In the genomic region with DNA sequence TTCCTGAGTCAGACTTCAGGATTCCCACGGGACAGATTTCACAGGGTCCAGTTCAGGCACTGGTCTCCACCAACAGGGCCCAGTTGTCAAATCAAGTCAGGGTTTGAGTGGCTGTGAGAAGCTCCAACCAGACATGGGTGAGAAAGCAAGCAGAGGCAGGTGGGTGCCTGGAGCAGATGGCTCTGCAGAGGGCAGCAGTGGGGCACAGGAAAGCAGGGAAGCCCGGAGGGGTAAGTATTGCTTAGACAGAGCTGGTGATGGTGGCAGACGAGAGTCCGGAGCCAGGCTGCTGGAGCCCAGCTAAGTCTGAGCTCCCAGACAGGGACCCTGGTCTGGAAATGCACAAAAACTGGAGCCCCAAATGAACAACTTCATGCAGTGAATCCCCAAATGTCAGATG, we compare ENCODE assay signal across 9 cellular contexts. TPM values are rescaled to one million over a fixed set of nuclear protein-coding genes. Genes with fewer than 3 reads are reported as not detected.
A peak's percentile ranks its signal among the peaks of the same experiment; 100 is the strongest.
DNase-seq lines count a peak whose midpoint lies in the region; ATAC-seq, FAIRE-seq and TF ChIP-seq lines count a peak whose summit lies in the region.
"Had no signal": no experiment of that assay in that cellular context is flagged by ENCODE, and none has a peak within 500 bp of the region (broad histone marks: within the 10 kb centered on the region; RNA-seq: fewer than 3 reads in every experiment).

No MANE protein-coding gene starts in this region.

- no peak overlapping the region for H3K27ac Mint-ChIP-seq in activated T-cell treated with anti-CD3 and anti-CD28 coated beads, Interleukin-2, amount 50 U/mL, for 24 hours

- H3K4me1 Mint-ChIP-seq in activated T-cell treated with anti-CD3 and anti-CD28 coated beads, Interleukin-2, amount 50 U/mL, for 24 hours (ENCODE audit: low read depth), result peaks cover 22% of the 10 kb centered on the region
- peaks cover 11% of the 10 kb centered on the region for H3K4me1 Mint-ChIP-seq in activated T-cell treated with anti-CD3 and anti-CD28 coated beads, Interleukin-2, amount 50 U/mL, for 4 hours (ENCODE audit: low read depth)

- H3K9ac ChIP-seq in colonic mucosa (ENCODE audit: low read depth in 2 of 2, low read length in 2 of 2), result no peak overlapping the region

- H3K27me3 ChIP-seq in colonic mucosa (no peaks in the 10 kb centered on the region), pancreas (no peaks in the 10 kb centered on the region)

- no peak for FAIRE-seq in pancreas (lab: Jason Lieb, UNC)

- H3K9me3 ChIP-seq in colonic mucosa (no peaks in the 10 kb centered on the region), pancreas (no peaks in the 10 kb centered on the region)
- H3K9me3 ChIP-seq: thoracic aorta had no signal

- H3K36me3 ChIP-seq in colonic mucosa (no peaks in the 10 kb centered on the region), pancreas (no peaks in the 10 kb centered on the region)

- 11 to 26% methylated on average over 4 of the region's 4 CpGs for WGBS in pancreas, 2 donors

- peak; percentile 44 for DNase-seq in activated T-cell treated with anti-CD3 and anti-CD28 coated beads, Interleukin-2, amount 50 U/mL, for 24 hours
- DNase-seq in activated T-cell treated with anti-CD3 and anti-CD28 coated beads, Interleukin-2, amount 50 U/mL, for 4 hours, result no peak
- DNase-seq in NCI-H510A treated with DMSO at 0.1 percent for 48 hours (lab: John Stamatoyannopoulos, UW) (peak; percentile 32), colonic mucosa (peak; percentile 59), pancreas (peak in 5 of 6 donors; percentile 30 to 67 (median 51))

- H3K4me3 ChIP-seq in colonic mucosa (no peak overlapping the region), pancreas (no peak overlapping the region)
- H3K4me3 ChIP-seq: thoracic aorta had no signal

- H3K27me3 Mint-ChIP-seq in activated T-cell treated with anti-CD3 and anti-CD28 coated beads, Interleukin-2, amount 50 U/mL, for 24 hours, result peaks cover 5% of the 10 kb centered on the region
- H3K27me3 Mint-ChIP-seq in activated T-cell treated with anti-CD3 and anti-CD28 coated beads, Interleukin-2, amount 50 U/mL, for 4 hours (ENCODE audit: low read depth), result no peaks in the 10 kb centered on the region

- no peaks in the 10 kb centered on the region for H3K9me3 Mint-ChIP-seq in activated T-cell treated with anti-CD3 and anti-CD28 coated beads, Interleukin-2, amount 50 U/mL, for 24 hours
- no peaks in the 10 kb centered on the region for H3K9me3 Mint-ChIP-seq in activated T-cell treated with anti-CD3 and anti-CD28 coated beads, Interleukin-2, amount 50 U/mL, for 4 hours

- intact Hi-C loops in colonic mucosa (cut with DNase I), result loop anchor here (5.0 kb wide), 1 partner anchor 42 kb away; a partner anchor contains a TSS
- intact Hi-C loops in pancreas (cut with DNase I), result loop anchor here in 1 of 3 donors (10.0 kb wide), 2 partner anchors 220 to 330 kb away; no protein-coding TSS in a partner anchor

- H3K36me3 Mint-ChIP-seq in activated T-cell treated with anti-CD3 and anti-CD28 coated beads, Interleukin-2, amount 50 U/mL, for 24 hours (ENCODE audit: low read depth), result no peaks in the 10 kb centered on the region
- H3K36me3 Mint-ChIP-seq in activated T-cell treated with anti-CD3 and anti-CD28 coated beads, Interleukin-2, amount 50 U/mL, for 4 hours (ENCODE audit: insufficient read depth), result no peaks in the 10 kb centered on the region

- H3K4me1 ChIP-seq in colonic mucosa (peaks cover 3% of the 10 kb centered on the region), pancreas (peaks cover 0 to 4% (median 0%) of the 10 kb centered on the region in 3 donors)

- H3K4me3 Mint-ChIP-seq in activated T-cell treated with anti-CD3 and anti-CD28 coated beads, Interleukin-2, amount 50 U/mL, for 24 hours, result no peak overlapping the region
- H3K4me3 Mint-ChIP-seq in activated T-cell treated with anti-CD3 and anti-CD28 coated beads, Interleukin-2, amount 50 U/mL, for 4 hours, result no peak overlapping the region

- no peak for ATAC-seq in activated T-cell treated with anti-CD3 and anti-CD28 coated beads, Interleukin-2, amount 50 U/mL, for 4 hours
- peak; percentile 69 to 97 (median 92) for ATAC-seq in pancreas
- no peak for ATAC-seq in HG02642 (IDR thresholded peaks at IDR 0.05; ENCODE audit: poor library complexity, unreplicated experiment)
- no peak for ATAC-seq in GM18511 (IDR thresholded peaks at IDR 0.05; ENCODE audit: unreplicated experiment)
- no peak for ATAC-seq in HG03342 (IDR thresholded peaks at IDR 0.05; ENCODE audit: unreplicated experiment)

- H3K27ac ChIP-seq in colonic mucosa (no peak overlapping the region), pancreas (no peak overlapping the region)
- H3K27ac ChIP-seq: thoracic aorta had no signal

- TF ChIP-seq CTCF in colonic mucosa (IDR thresholded peaks at IDR 0.05) (peak; percentile 39), pancreas (IDR thresholded peaks at IDR 0.05) (peak in 3 of 4 donors; percentile 15 to 33 (median 23))

RNA-seq across cellular contexts. Expression of a gene that starts 40.4 kb away (rescaled TPM):
- under 1 TPM; 0.42 to 0.78 (median 0.57) TPM for total RNA-seq in activated T-cell treated with anti-CD3 and anti-CD28 coated beads, Interleukin-2, amount 50 U/mL, for 4 hours
- total RNA-seq in colonic mucosa, result 1 to 10 TPM; 7.0 to 9.5 TPM
- 1 to 10 TPM in 1 of 6 donors, under 1 TPM in 5; 0.55 to 2.7 (median 0.77) TPM for total RNA-seq in pancreas
- polyA plus RNA-seq in pancreas, result under 1 TPM; 0.49 to 0.54 TPM

Comparison
In these comparisons a context has a peak if more than half of its experiments do, and no peak if none do; other contexts are left out.
1. ATAC-seq: peak in pancreas (4 of 4); none in activated T-cell treated with anti-CD3 and anti-CD28 coated beads, Interleukin-2, amount 50 U/mL, for 4 hours (0 of 2), HG02642 (single experiment), GM18511 (single experiment) and HG03342 (single experiment).